Comparison of ENCODE assay signal across 1 cellular context in genomic region chr20:17878912-17879602, GRCh38.
TF ChIP-seq lines count a peak whose summit lies in the region.

No MANE protein-coding gene starts in this region.

TF ChIP-seq in GM12878, 131 proteins besides CTCF, POLR2A, EP300 and RAD21 (continued from another document and continues in another):
- TF ChIP-seq E2F4 (IDR thresholded peaks at IDR 0.05; ENCODE audit: low read depth, low read length) = no peak
- TF ChIP-seq, protein P1, sequence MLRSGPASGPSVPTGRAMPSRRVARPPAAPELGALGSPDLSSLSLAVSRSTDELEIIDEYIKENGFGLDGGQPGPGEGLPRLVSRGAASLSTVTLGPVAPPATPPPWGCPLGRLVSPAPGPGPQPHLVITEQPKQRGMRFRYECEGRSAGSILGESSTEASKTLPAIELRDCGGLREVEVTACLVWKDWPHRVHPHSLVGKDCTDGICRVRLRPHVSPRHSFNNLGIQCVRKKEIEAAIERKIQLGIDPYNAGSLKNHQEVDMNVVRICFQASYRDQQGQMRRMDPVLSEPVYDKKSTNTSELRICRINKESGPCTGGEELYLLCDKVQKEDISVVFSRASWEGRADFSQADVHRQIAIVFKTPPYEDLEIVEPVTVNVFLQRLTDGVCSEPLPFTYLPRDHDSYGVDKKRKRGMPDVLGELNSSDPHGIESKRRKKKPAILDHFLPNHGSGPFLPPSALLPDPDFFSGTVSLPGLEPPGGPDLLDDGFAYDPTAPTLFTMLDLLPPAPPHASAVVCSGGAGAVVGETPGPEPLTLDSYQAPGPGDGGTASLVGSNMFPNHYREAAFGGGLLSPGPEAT (IDR thresholded peaks at IDR 0.05; ENCODE audit: low read depth) = peak; percentile 82
- TF ChIP-seq MXI1 (IDR thresholded peaks at IDR 0.05; ENCODE audit: low read depth, low read length) = no peak
- TF ChIP-seq PKNOX1 (IDR thresholded peaks at IDR 0.05) = no peak
- no peak for TF ChIP-seq RAD51 (IDR thresholded peaks at IDR 0.05)
- TF ChIP-seq ZNF687 (IDR thresholded peaks at IDR 0.05) = no peak
- TF ChIP-seq DPF2 (IDR thresholded peaks at IDR 0.05) = peak; percentile 31; the same call in 1 of the 2 replicates
- no peak for TF ChIP-seq BCL11A (IDR thresholded peaks at IDR 0.05; ENCODE audit: low read depth, low read length)
- TF ChIP-seq, protein P2, sequence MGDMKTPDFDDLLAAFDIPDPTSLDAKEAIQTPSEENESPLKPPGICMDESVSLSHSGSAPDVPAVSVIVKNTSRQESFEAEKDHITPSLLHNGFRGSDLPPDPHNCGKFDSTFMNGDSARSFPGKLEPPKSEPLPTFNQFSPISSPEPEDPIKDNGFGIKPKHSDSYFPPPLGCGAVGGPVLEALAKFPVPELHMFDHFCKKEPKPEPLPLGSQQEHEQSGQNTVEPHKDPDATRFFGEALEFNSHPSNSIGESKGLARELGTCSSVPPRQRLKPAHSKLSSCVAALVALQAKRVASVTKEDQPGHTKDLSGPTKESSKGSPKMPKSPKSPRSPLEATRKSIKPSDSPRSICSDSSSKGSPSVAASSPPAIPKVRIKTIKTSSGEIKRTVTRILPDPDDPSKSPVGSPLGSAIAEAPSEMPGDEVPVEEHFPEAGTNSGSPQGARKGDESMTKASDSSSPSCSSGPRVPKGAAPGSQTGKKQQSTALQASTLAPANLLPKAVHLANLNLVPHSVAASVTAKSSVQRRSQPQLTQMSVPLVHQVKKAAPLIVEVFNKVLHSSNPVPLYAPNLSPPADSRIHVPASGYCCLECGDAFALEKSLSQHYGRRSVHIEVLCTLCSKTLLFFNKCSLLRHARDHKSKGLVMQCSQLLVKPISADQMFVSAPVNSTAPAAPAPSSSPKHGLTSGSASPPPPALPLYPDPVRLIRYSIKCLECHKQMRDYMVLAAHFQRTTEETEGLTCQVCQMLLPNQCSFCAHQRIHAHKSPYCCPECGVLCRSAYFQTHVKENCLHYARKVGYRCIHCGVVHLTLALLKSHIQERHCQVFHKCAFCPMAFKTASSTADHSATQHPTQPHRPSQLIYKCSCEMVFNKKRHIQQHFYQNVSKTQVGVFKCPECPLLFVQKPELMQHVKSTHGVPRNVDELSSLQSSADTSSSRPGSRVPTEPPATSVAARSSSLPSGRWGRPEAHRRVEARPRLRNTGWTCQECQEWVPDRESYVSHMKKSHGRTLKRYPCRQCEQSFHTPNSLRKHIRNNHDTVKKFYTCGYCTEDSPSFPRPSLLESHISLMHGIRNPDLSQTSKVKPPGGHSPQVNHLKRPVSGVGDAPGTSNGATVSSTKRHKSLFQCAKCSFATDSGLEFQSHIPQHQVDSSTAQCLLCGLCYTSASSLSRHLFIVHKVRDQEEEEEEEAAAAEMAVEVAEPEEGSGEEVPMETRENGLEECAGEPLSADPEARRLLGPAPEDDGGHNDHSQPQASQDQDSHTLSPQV (IDR thresholded peaks at IDR 0.05) = no peak
- TF ChIP-seq MTA2 (IDR thresholded peaks at IDR 0.05; ENCODE audit: low read depth) = no peak
- no peak; a peak in 1 of 4 replicates for TF ChIP-seq IKZF2 (IDR thresholded peaks at IDR 0.05)
- no peak for TF ChIP-seq SIX5 (IDR thresholded peaks at IDR 0.05; ENCODE audit: low read depth, low read length, severe bottlenecking)
- no peak for TF ChIP-seq BRCA1 (IDR thresholded peaks at IDR 0.05; ENCODE audit: low read depth, low read length)
- peak; percentile 19 for TF ChIP-seq MEF2B (IDR thresholded peaks at IDR 0.05; ENCODE audit: partially characterized antibody, poor library complexity, severe bottlenecking)
- no peak for TF ChIP-seq GABPA (IDR thresholded peaks at IDR 0.05; ENCODE audit: low read depth)
- peak; percentile 29 for TF ChIP-seq IKZF1 (conservative IDR thresholded peaks at IDR 0.05)
- no peak for TF ChIP-seq ZZZ3 (IDR thresholded peaks at IDR 0.05; ENCODE audit: control insufficient read depth, insufficient read length, low read depth)
- TF ChIP-seq TARDBP (IDR thresholded peaks at IDR 0.05; ENCODE audit: borderline replicate concordance) = no peak
- TF ChIP-seq, protein P3, sequence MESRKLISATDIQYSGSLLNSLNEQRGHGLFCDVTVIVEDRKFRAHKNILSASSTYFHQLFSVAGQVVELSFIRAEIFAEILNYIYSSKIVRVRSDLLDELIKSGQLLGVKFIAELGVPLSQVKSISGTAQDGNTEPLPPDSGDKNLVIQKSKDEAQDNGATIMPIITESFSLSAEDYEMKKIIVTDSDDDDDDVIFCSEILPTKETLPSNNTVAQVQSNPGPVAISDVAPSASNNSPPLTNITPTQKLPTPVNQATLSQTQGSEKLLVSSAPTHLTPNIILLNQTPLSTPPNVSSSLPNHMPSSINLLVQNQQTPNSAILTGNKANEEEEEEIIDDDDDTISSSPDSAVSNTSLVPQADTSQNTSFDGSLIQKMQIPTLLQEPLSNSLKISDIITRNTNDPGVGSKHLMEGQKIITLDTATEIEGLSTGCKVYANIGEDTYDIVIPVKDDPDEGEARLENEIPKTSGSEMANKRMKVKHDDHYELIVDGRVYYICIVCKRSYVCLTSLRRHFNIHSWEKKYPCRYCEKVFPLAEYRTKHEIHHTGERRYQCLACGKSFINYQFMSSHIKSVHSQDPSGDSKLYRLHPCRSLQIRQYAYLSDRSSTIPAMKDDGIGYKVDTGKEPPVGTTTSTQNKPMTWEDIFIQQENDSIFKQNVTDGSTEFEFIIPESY (IDR thresholded peaks at IDR 0.05) = no peak
- no peak for TF ChIP-seq EED (IDR thresholded peaks at IDR 0.05; ENCODE audit: low read depth)
- TF ChIP-seq CHD4 (IDR thresholded peaks at IDR 0.05) = 0 out of 2 replicates have a peak, but pooled peaks have one; percentile 36
- TF ChIP-seq CBX5 (IDR thresholded peaks at IDR 0.05; ENCODE audit: low read depth) = no peak
- no peak for TF ChIP-seq NR2F1 (conservative IDR thresholded peaks at IDR 0.05)
- no peak for TF ChIP-seq CEBPB (IDR thresholded peaks at IDR 0.05; ENCODE audit: borderline replicate concordance in 1 of 2, low read depth in 2 of 2, low read length in 2 of 2)
- no peak for TF ChIP-seq POLR2AphosphoS5 (IDR thresholded peaks at IDR 0.05; ENCODE audit: low read length)
- no peak for TF ChIP-seq MYB (IDR thresholded peaks at IDR 0.05; ENCODE audit: borderline replicate concordance, low read depth, low read length)
- TF ChIP-seq ZNF384 (IDR thresholded peaks at IDR 0.05; ENCODE audit: borderline replicate concordance, low read depth, low read length) = peak; percentile 53
- TF ChIP-seq ZNF24 (IDR thresholded peaks at IDR 0.05) = no peak
- TF ChIP-seq RB1 (IDR thresholded peaks at IDR 0.05; ENCODE audit: borderline replicate concordance) = no peak
- TF ChIP-seq TBL1XR1 (IDR thresholded peaks at IDR 0.05; ENCODE audit: low read depth, low read length) = no peak
- no peak for TF ChIP-seq PML (IDR thresholded peaks at IDR 0.05; ENCODE audit: low read length)
- no peak for TF ChIP-seq CREM (IDR thresholded peaks at IDR 0.05; ENCODE audit: low read depth)
- TF ChIP-seq IRF4 (IDR thresholded peaks at IDR 0.05; ENCODE audit: low read depth, low read length) = no peak
- no peak for TF ChIP-seq ATF3 (IDR thresholded peaks at IDR 0.05; ENCODE audit: borderline replicate concordance, extremely low read depth, low read depth, low read length)
- no peak for TF ChIP-seq BACH1 (IDR thresholded peaks at IDR 0.05; ENCODE audit: borderline replicate concordance)
- no peak for TF ChIP-seq KLF5 (IDR thresholded peaks at IDR 0.05; ENCODE audit: partially characterized antibody)
- TF ChIP-seq BMI1 (IDR thresholded peaks at IDR 0.05; ENCODE audit: borderline replicate concordance) = no peak
- 0 out of 2 replicates have a peak, but pooled peaks have one; percentile 16 for TF ChIP-seq RUNX3 (IDR thresholded peaks at IDR 0.05; ENCODE audit: low read length)
- no peak for TF ChIP-seq WRNIP1 (IDR thresholded peaks at IDR 0.05; ENCODE audit: borderline replicate concordance, low read depth, low read length)
- TF ChIP-seq MTA3 (IDR thresholded peaks at IDR 0.05; ENCODE audit: borderline replicate concordance, low read length) = no peak
- no peak for TF ChIP-seq FOXK2 (IDR thresholded peaks at IDR 0.05)
- no peak for TF ChIP-seq KDM1A (IDR thresholded peaks at IDR 0.05; ENCODE audit: borderline replicate concordance)
- TF ChIP-seq ZBTB40 (IDR thresholded peaks at IDR 0.05; ENCODE audit: borderline replicate concordance) = peak; percentile 64; the same call in 1 of the 2 replicates
- no peak for TF ChIP-seq ASH2L (IDR thresholded peaks at IDR 0.05; ENCODE audit: borderline replicate concordance, low read depth)
- TF ChIP-seq JUNB (IDR thresholded peaks at IDR 0.05) = no peak
- no peak for TF ChIP-seq EZH2 (IDR thresholded peaks at IDR 0.05; ENCODE audit: borderline replicate concordance, control insufficient read depth, low read depth, low read length)
- TF ChIP-seq STAT3 (IDR thresholded peaks at IDR 0.05; ENCODE audit: low read depth, low read length) = no peak
- TF ChIP-seq YY1 (IDR thresholded peaks at IDR 0.05; ENCODE audit: low read depth, low read length) = no peak
